ENCODE assay signal across 8 cellular contexts in the genomic region with DNA sequence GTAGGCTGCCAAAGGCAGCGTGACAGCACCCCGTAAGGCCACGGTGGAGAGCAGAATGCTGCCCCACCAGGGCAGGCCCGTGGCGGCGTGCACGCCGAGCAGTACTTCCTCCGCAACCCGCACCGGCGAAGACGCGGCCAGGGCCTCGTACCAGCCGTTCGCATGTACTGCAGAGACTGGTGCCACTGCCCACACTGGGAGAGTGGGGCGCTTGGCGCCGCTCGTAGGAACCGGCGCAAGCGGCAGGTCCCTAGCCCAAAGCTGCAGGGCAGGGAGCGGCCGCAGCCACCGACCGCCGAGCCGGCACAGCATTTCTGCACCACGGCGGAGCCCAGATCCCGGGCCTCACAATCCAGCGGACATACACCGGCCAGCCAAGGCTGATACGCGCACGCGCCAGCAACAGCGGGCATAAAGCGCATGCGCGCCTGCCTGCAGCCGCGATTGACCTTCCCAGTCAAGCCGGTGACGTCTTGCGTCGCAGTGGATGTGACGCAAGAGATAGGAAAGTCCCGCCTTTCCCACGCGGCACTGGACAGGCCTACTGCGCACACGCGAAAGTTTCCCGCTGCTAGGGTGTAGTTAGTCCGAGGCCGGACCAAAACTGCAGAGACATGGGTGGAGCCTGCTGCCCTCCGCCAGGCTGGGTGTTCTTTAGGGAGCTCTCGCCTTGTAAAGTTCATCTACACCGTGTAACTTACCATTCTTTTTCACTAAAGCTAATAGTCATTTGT. TPM values are rescaled to one million over a fixed set of nuclear protein-coding genes. Genes with fewer than 3 reads are reported as not detected.
DNase-seq lines count a peak whose midpoint lies in the region; ATAC-seq and TF ChIP-seq lines count a peak whose summit lies in the region.

A gene with protein sequence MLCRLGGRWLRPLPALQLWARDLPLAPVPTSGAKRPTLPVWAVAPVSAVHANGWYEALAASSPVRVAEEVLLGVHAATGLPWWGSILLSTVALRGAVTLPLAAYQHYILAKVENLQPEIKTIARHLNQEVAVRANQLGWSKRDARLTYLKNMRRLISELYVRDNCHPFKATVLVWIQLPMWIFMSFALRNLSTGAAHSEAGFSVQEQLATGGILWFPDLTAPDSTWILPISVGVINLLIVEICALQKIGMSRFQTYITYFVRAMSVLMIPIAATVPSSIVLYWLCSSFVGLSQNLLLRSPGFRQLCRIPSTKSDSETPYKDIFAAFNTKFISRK (minus strand): TSS at position 379 of the 734 bp plus-strand sequence. CDS start 67 bp downstream, at position 312.

- peak; percentile 86 for ATAC-seq in HG03432 (IDR thresholded peaks at IDR 0.05; ENCODE audit: unreplicated experiment)

- DNase-seq in Ammon's horn (ENCODE audit: low spot score) (peak; percentile 99), NCI-H510A (lab: John Stamatoyannopoulos, UW) (peak; percentile 95), cerebellum (ENCODE audit: low spot score) (peak; percentile 95), islet precursor cell (peak; percentile 99)
- peak; percentile 92 for DNase-seq in activated CD4-positive, alpha-beta T cell treated with anti-CD3 and anti-CD28 coated beads for 1 hour
- DNase-seq in stimulated activated CD4-positive, alpha-beta T cell treated with anti-CD3 and anti-CD28 coated beads, Interleukin-12 subunit alpha, Interleukin-12 subunit beta, amount 100 ng/mL, for 48 hours (ENCODE audit: low read depth in 2 of 3, low spot score in 1 of 3), result peak; percentile 89 to 93 (median 92)

- TF ChIP-seq POLR2A in GM19099 (IDR thresholded peaks at IDR 0.05; ENCODE audit: extremely low read depth, insufficient read length, low read depth), result peak; percentile 97

RNA-seq across cellular contexts. Expression of the gene that starts here (rescaled TPM):
- 15.9 TPM for total RNA-seq in cerebellum

Comparison
In these comparisons a context has a peak if more than half of its experiments do, and no peak if none do; other contexts are left out.
1. Peak in every context shown above with its lines: DNase-seq and ATAC-seq.